ENCODE assay signal across 8 cellular contexts in the genomic region with DNA sequence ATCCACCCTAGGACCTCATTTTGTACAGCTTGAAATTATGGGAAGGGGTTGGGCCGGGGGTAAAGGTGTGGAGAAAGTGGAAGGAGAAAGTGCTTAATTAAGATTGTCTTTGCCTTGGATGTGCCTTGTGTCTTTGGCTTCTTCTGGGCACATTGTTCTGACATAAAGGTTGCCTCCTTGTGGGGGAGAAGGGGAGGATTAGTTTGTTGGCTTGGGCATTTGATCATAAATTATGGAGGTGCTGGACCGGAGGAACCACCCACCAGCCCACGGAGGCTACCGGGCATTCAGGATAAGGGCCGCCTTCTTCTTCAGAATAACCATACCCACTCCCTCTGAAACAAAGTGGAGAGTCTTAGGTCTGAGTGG. TPM values are rescaled to one million over a fixed set of nuclear protein-coding genes. Genes with fewer than 3 reads are reported as not detected.
DNase-seq lines count a peak whose midpoint lies in the region; ATAC-seq, FAIRE-seq and TF ChIP-seq lines count a peak whose summit lies in the region.

No MANE protein-coding gene starts in this region.

- in situ Hi-C loops in Caki2 (cut with HindIII; ENCODE audit: low pct_unique_long_range_greater_than_20kb, low sequenced_read_pairs), result no loop called here

- TF ChIP-seq CTCF in VCaP (conservative IDR thresholded peaks at IDR 0.05) (peak; percentile 45), foreskin fibroblast (IDR thresholded peaks at IDR 0.05; ENCODE audit: low read depth, low read length) (peak; percentile 22), progenitor cell of endocrine pancreas (IDR thresholded peaks at IDR 0.05; ENCODE audit: unreplicated experiment) (no peak)

- H3K4me3 Mint-ChIP-seq in progenitor cell of endocrine pancreas (ENCODE audit: low read depth), result peak overlapping the region; percentile 99

- H3K27me3 Mint-ChIP-seq in progenitor cell of endocrine pancreas, result peaks cover 10% of the 10 kb centered on the region

- H3K4me1 Mint-ChIP-seq in progenitor cell of endocrine pancreas (ENCODE audit: low read depth), result peaks cover 29% of the 10 kb centered on the region

- ATAC-seq in HG02852 (IDR thresholded peaks at IDR 0.05; ENCODE audit: unreplicated experiment), result no peak

- peak overlapping the region; percentile 84 to 95 for H3K4me3 ChIP-seq in foreskin fibroblast (ENCODE audit: low read depth in 1 of 2, low read length in 2 of 2)

- DNase-seq in Caki2 (ENCODE audit: low read depth), result peak; percentile 44
- peak; percentile 59 for DNase-seq in HTR-8/SVneo (ENCODE audit: insufficient read length, low spot score)
- peak; percentile 34 to 64 for DNase-seq in foreskin fibroblast
- no peak for DNase-seq in progenitor cell of endocrine pancreas (ENCODE audit: low spot score, unreplicated experiment)
- DNase-seq in posterior cingulate gyrus, result no peak
- DNase-seq in caudate nucleus (lab: John Stamatoyannopoulos, UW), result no peak

- H3K9me3 Mint-ChIP-seq in progenitor cell of endocrine pancreas (ENCODE audit: low read depth), result no peaks in the 10 kb centered on the region

- peak overlapping the region; percentile 99 for H3K27ac Mint-ChIP-seq in progenitor cell of endocrine pancreas

- H3K36me3 Mint-ChIP-seq in progenitor cell of endocrine pancreas (ENCODE audit: insufficient read depth), result peaks cover 10% of the 10 kb centered on the region

- intact Hi-C loops in posterior cingulate gyrus (cut with DNase I), result no loop called here

- FAIRE-seq in HTR-8/SVneo (lab: Jason Lieb, UNC), result no peak

- H3K27ac ChIP-seq in VCaP (peak overlapping the region; percentile 93), caudate nucleus (ENCODE audit: low read depth, low read length) (no peak overlapping the region)

RNA-seq across cellular contexts. Expression of gene PAFAH1B2, which starts 1.3 kb away (rescaled TPM):
- total RNA-seq in Caki2 (2014; rRNA removed; shearing (Covaris generic); ENCODE audit: low replicate concordance), result 74.9 and 82.8 TPM in 2 replicates
- 116 and 121 TPM in 2 replicates for total RNA-seq in progenitor cell of endocrine pancreas

RNA-seq across cellular contexts. Expression of gene SIDT2, which starts 33.2 kb away (rescaled TPM):
- 11.8 and 24.1 TPM in 2 replicates for total RNA-seq in Caki2 (2014; rRNA removed; shearing (Covaris generic); ENCODE audit: low replicate concordance)
- 44.7 and 52.6 TPM in 2 replicates for total RNA-seq in progenitor cell of endocrine pancreas

RNA-seq across cellular contexts. Expression of gene SIK3, which starts 47.1 kb away (rescaled TPM):
- total RNA-seq in Caki2 (2014; rRNA removed; shearing (Covaris generic); ENCODE audit: low replicate concordance), result 4.6 and 5.6 TPM in 2 replicates
- 61.0 and 68.0 TPM in 2 replicates for total RNA-seq in progenitor cell of endocrine pancreas

RNA-seq across cellular contexts. Expression of gene TAGLN, which starts 53.8 kb away (rescaled TPM):
- 0.54 and 0.72 TPM in 2 replicates for total RNA-seq in Caki2 (2014; rRNA removed; shearing (Covaris generic); ENCODE audit: low replicate concordance)
- total RNA-seq in progenitor cell of endocrine pancreas, result 41.4 and 72.6 TPM in 2 replicates

Comparison
In these comparisons a context has a peak if more than half of its experiments do, and no peak if none do; other contexts are left out.
1. DNase-seq: peak in Caki2 (single experiment), HTR-8/SVneo (single experiment) and foreskin fibroblast (2 of 2); none in progenitor cell of endocrine pancreas (single experiment), posterior cingulate gyrus (0 of 10) and caudate nucleus (0 of 61).